ENCODE assay signal across 1 cellular context in genomic region chr16:69407702-69408323, GRCh38.
TF ChIP-seq lines count a peak whose summit lies in the region.

No MANE protein-coding gene starts in this region.

TF ChIP-seq in HEK293, 187 proteins besides CTCF, POLR2A, EP300 and RAD21 (continued from another document):
- TF ChIP-seq ZNF19 (tag by site-specific recombination; IDR thresholded peaks at IDR 0.05; ENCODE audit: low read depth) (peak; percentile 83; the same call in 1 of the 2 replicates), ZNF140 (tag by site-specific recombination; IDR thresholded peaks at IDR 0.05) (peak; percentile 88; the same call in 1 of the 2 replicates), ZNF341 (tag by site-specific recombination; IDR thresholded peaks at IDR 0.05; ENCODE audit: low read depth) (no peak), ZNF354C (tag by site-specific recombination; IDR thresholded peaks at IDR 0.05; ENCODE audit: borderline replicate concordance, low read depth) (0 out of 2 replicates have a peak, but pooled peaks have one; percentile 69), ZNF621 (tag by site-specific recombination; IDR thresholded peaks at IDR 0.05) (no peak), GLI4 (tag by site-specific recombination; IDR thresholded peaks at IDR 0.05) (no peak), ZNF248 (tag by site-specific recombination; IDR thresholded peaks at IDR 0.05) (no peak), ZNF585B (tag by site-specific recombination; IDR thresholded peaks at IDR 0.05) (no peak), ZNF610 (tag by site-specific recombination; IDR thresholded peaks at IDR 0.05; ENCODE audit: borderline replicate concordance) (0 out of 2 replicates have a peak, but pooled peaks have one; percentile 18), ZNF549 (tag by site-specific recombination; IDR thresholded peaks at IDR 0.05) (no peak)
